Comparison of ENCODE assay signal across 8 cellular contexts in the genomic region with DNA sequence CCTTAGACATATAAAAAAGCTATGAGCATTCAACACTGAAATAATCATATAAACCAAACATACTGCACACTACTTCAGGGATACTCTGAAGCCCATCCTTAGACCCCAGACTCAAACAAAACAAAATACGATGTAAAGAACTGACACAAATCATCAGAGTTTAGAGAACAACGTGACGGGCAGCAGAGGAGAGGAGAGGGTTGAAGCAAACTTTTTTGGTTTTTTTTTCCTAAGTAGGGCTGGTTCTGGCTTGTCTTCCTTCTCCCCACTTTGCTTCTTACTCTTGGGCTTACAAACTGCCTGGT. TPM values are rescaled to one million over a fixed set of nuclear protein-coding genes. Genes with fewer than 3 reads are reported as not detected.
DNase-seq lines count a peak whose midpoint lies in the region; ATAC-seq and TF ChIP-seq lines count a peak whose summit lies in the region.

No MANE protein-coding gene starts in this region.

- no peaks in the 10 kb centered on the region for H3K27me3 ChIP-seq in ascending aorta
- no peaks in the 10 kb centered on the region for H3K27me3 ChIP-seq in liver (ENCODE audit: control insufficient read depth in 4 of 4, insufficient read depth in 4 of 4, low read length in 3 of 4)
- H3K27me3 ChIP-seq in tibial artery: no peaks in the 10 kb centered on the region

- peak overlapping the region; percentile 92 for H3K4me3 Mint-ChIP-seq in activated T-cell treated with anti-CD3 and anti-CD28 coated beads, Interleukin-2, amount 50 U/mL, for 4 hours

- peak overlapping the region; percentile 57 to 88 for H3K4me3 ChIP-seq in ascending aorta
- peak overlapping the region in 2 of 3 donors; percentile 70 to 86 for H3K4me3 ChIP-seq in liver (ENCODE audit: low read depth in 1 of 3, low read length in 3 of 3)
- H3K4me3 ChIP-seq in tibial artery: peak overlapping the region; percentile 71 to 89

- TF ChIP-seq CTCF in ascending aorta (IDR thresholded peaks at IDR 0.05): no peak
- no peak for TF ChIP-seq CTCF in liver (IDR thresholded peaks at IDR 0.05; ENCODE audit: low read depth, low read length, missing input control)
- no peak for TF ChIP-seq CTCF in tibial artery (IDR thresholded peaks at IDR 0.05)

- H3K27me3 Mint-ChIP-seq in activated T-cell treated with anti-CD3 and anti-CD28 coated beads, Interleukin-2, amount 50 U/mL, for 4 hours (ENCODE audit: low read depth): no peaks in the 10 kb centered on the region

- no peak for ATAC-seq in activated T-cell treated with anti-CD3 and anti-CD28 coated beads, Interleukin-2, amount 50 U/mL, for 4 hours
- ATAC-seq in HG03565 (IDR thresholded peaks at IDR 0.05; ENCODE audit: unreplicated experiment) (no peak), HG03520 (IDR thresholded peaks at IDR 0.05; ENCODE audit: unreplicated experiment) (no peak)

- H3K9ac ChIP-seq in liver (ENCODE audit: low read depth in 1 of 2, low read length in 2 of 2): peak overlapping the region; percentile 57 to 61

- H3K4me1 ChIP-seq in ascending aorta (peaks cover 3 to 12% of the 10 kb centered on the region in 2 donors), liver (ENCODE audit: control insufficient read depth in 4 of 4, insufficient read depth in 4 of 4, low read length in 3 of 4) (peaks cover 0 to 7% (median 2%) of the 10 kb centered on the region in 4 donors), tibial artery (peaks cover 0 to 19% (median 7%) of the 10 kb centered on the region in 4 donors)

- no peak for DNase-seq in activated T-cell treated with anti-CD3 and anti-CD28 coated beads, Interleukin-2, amount 50 U/mL, for 4 hours
- no peak for DNase-seq in activated T-cell treated with anti-CD3 and anti-CD28 coated beads, Interleukin-2, amount 50 U/mL, for 48 hours
- DNase-seq in ascending aorta (ENCODE audit: low spot score in 2 of 2): no peak
- DNase-seq in tibial artery: no peak
- DNase-seq in HuH-7.5 (ENCODE audit: low spot score): no peak

- no peak for TF ChIP-seq RAD21 in liver (IDR thresholded peaks at IDR 0.05)

- H3K9me3 ChIP-seq in ascending aorta (no peaks in the 10 kb centered on the region), liver (ENCODE audit: control insufficient read depth in 4 of 4, low read length in 3 of 4) (no peaks in the 10 kb centered on the region), tibial artery (no peaks in the 10 kb centered on the region)

- H3K27ac ChIP-seq in ascending aorta: peak overlapping the region; percentile 95 to 96
- peak overlapping the region in 1 of 2 donors; percentile 66 for H3K27ac ChIP-seq in liver (ENCODE audit: low read depth in 1 of 2, low read length in 2 of 2)
- H3K27ac ChIP-seq in tibial artery: peak overlapping the region; percentile 93 to 98

- H3K9me3 Mint-ChIP-seq in activated T-cell treated with anti-CD3 and anti-CD28 coated beads, Interleukin-2, amount 50 U/mL, for 4 hours: no peaks in the 10 kb centered on the region

- intact Hi-C loops in ascending aorta (cut with DNase I): loop anchor here (1.0 to 5.0 kb wide), 5 partner anchors 49 to 1961 kb away; a partner anchor contains a TSS
- intact Hi-C loops in tibial artery (cut with DNase I; ENCODE audit: low total_unique reads): loop anchor here (1.0 kb wide), 1 partner anchor 511 kb away; a partner anchor contains a TSS

- H3K4me1 Mint-ChIP-seq in activated T-cell treated with anti-CD3 and anti-CD28 coated beads, Interleukin-2, amount 50 U/mL, for 4 hours (ENCODE audit: low read depth): peaks cover 21% of the 10 kb centered on the region

- no peaks in the 10 kb centered on the region for H3K36me3 Mint-ChIP-seq in activated T-cell treated with anti-CD3 and anti-CD28 coated beads, Interleukin-2, amount 50 U/mL, for 4 hours (ENCODE audit: insufficient read depth)

- H3K36me3 ChIP-seq in ascending aorta: no peaks in the 10 kb centered on the region
- H3K36me3 ChIP-seq in liver (ENCODE audit: control insufficient read depth in 4 of 4, insufficient read depth in 3 of 4, low read depth in 1 of 4, low read length in 3 of 4): no peaks in the 10 kb centered on the region
- no peaks in the 10 kb centered on the region for H3K36me3 ChIP-seq in tibial artery

- 58% methylated on average over 3 of the region's 3 CpGs for WGBS in liver

TF ChIP-seq in liver, 16 proteins besides CTCF, POLR2A, EP300 and RAD21:
- no peak for TF ChIP-seq YY1 (IDR thresholded peaks at IDR 0.05)
- no peak for TF ChIP-seq FOXA1 (IDR thresholded peaks at IDR 0.05)
- TF ChIP-seq EGR1 (IDR thresholded peaks at IDR 0.05; ENCODE audit: low read depth in 2 of 2): no peak
- TF ChIP-seq GABPA (IDR thresholded peaks at IDR 0.05 in 1 of 2, conservative IDR thresholded peaks at IDR 0.05 in 1 of 2): no peak
- TF ChIP-seq HNF4G (IDR thresholded peaks at IDR 0.05): no peak
- TF ChIP-seq SP1 (IDR thresholded peaks at IDR 0.05): no peak
- TF ChIP-seq, protein P1, sequence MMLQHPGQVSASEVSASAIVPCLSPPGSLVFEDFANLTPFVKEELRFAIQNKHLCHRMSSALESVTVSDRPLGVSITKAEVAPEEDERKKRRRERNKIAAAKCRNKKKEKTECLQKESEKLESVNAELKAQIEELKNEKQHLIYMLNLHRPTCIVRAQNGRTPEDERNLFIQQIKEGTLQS (IDR thresholded peaks at IDR 0.05): no peak
- TF ChIP-seq, protein P2, sequence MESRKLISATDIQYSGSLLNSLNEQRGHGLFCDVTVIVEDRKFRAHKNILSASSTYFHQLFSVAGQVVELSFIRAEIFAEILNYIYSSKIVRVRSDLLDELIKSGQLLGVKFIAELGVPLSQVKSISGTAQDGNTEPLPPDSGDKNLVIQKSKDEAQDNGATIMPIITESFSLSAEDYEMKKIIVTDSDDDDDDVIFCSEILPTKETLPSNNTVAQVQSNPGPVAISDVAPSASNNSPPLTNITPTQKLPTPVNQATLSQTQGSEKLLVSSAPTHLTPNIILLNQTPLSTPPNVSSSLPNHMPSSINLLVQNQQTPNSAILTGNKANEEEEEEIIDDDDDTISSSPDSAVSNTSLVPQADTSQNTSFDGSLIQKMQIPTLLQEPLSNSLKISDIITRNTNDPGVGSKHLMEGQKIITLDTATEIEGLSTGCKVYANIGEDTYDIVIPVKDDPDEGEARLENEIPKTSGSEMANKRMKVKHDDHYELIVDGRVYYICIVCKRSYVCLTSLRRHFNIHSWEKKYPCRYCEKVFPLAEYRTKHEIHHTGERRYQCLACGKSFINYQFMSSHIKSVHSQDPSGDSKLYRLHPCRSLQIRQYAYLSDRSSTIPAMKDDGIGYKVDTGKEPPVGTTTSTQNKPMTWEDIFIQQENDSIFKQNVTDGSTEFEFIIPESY (IDR thresholded peaks at IDR 0.05): no peak
- no peak for TF ChIP-seq FOXA2 (IDR thresholded peaks at IDR 0.05)
- TF ChIP-seq NR2F2 (IDR thresholded peaks at IDR 0.05): no peak
- no peak for TF ChIP-seq HNF4A (conservative IDR thresholded peaks at IDR 0.05)
- TF ChIP-seq, protein P3, sequence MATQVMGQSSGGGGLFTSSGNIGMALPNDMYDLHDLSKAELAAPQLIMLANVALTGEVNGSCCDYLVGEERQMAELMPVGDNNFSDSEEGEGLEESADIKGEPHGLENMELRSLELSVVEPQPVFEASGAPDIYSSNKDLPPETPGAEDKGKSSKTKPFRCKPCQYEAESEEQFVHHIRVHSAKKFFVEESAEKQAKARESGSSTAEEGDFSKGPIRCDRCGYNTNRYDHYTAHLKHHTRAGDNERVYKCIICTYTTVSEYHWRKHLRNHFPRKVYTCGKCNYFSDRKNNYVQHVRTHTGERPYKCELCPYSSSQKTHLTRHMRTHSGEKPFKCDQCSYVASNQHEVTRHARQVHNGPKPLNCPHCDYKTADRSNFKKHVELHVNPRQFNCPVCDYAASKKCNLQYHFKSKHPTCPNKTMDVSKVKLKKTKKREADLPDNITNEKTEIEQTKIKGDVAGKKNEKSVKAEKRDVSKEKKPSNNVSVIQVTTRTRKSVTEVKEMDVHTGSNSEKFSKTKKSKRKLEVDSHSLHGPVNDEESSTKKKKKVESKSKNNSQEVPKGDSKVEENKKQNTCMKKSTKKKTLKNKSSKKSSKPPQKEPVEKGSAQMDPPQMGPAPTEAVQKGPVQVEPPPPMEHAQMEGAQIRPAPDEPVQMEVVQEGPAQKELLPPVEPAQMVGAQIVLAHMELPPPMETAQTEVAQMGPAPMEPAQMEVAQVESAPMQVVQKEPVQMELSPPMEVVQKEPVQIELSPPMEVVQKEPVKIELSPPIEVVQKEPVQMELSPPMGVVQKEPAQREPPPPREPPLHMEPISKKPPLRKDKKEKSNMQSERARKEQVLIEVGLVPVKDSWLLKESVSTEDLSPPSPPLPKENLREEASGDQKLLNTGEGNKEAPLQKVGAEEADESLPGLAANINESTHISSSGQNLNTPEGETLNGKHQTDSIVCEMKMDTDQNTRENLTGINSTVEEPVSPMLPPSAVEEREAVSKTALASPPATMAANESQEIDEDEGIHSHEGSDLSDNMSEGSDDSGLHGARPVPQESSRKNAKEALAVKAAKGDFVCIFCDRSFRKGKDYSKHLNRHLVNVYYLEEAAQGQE (IDR thresholded peaks at IDR 0.05): no peak
- TF ChIP-seq, protein P4, sequence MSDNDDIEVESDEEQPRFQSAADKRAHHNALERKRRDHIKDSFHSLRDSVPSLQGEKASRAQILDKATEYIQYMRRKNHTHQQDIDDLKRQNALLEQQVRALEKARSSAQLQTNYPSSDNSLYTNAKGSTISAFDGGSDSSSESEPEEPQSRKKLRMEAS (IDR thresholded peaks at IDR 0.05): no peak

RNA-seq across cellular contexts. Expression of a gene that starts 34.7 kb away (rescaled TPM):
- total RNA-seq in activated T-cell treated with anti-CD3 and anti-CD28 coated beads, Interleukin-2, amount 50 U/mL, for 4 hours: not detected
- total RNA-seq in ascending aorta: 0.21 TPM
- total RNA-seq in liver: not detected
- polyA plus RNA-seq in liver: under 1 TPM in 1 of 2 donors, not detected in 1; 0.06 TPM
